ENCODE assay signal across 17 cellular contexts in genomic region chr18:45342653-45343052, GRCh38.
"Had no signal": no experiment of that assay in that cellular context is flagged by ENCODE, and none has a peak within 500 bp of the region (broad histone marks: within the 10 kb centered on the region; RNA-seq: fewer than 3 reads in every experiment).

No MANE protein-coding gene starts in this region.

- H3K9me3 ChIP-seq: colonic mucosa, esophagus muscularis mucosa, heart right ventricle, left lung, lower lobe of right lung had no signal

- DNase-seq: cerebellar nuclear complex; colonic mucosa; cortex of kidney; effector CD8-positive, alpha-beta T cell; effector memory CD8-positive, alpha-beta T cell; foreskin keratinocyte; glutamatergic neuron; head of caudate nucleus; heart right ventricle; hippocampal formation; left cardiac atrium; left lung; left ventricle myocardium superior; lower lobe of right lung; mesenchymal stem cell; midbrain had no signal

- H3K27ac ChIP-seq: colonic mucosa, esophagus muscularis mucosa, foreskin keratinocyte, heart right ventricle, left lung, lower lobe of right lung had no signal

- H3K4me3 ChIP-seq: colonic mucosa, esophagus muscularis mucosa, heart right ventricle, left lung, lower lobe of right lung had no signal

- H3K36me3 ChIP-seq: colonic mucosa, esophagus muscularis mucosa, heart right ventricle, left lung, lower lobe of right lung had no signal

- H3K27me3 ChIP-seq: colonic mucosa, esophagus muscularis mucosa, foreskin keratinocyte, heart right ventricle, left lung had no signal

- H3K4me1 ChIP-seq: colonic mucosa, esophagus muscularis mucosa, heart right ventricle, left lung, lower lobe of right lung had no signal
